In the genomic region with DNA sequence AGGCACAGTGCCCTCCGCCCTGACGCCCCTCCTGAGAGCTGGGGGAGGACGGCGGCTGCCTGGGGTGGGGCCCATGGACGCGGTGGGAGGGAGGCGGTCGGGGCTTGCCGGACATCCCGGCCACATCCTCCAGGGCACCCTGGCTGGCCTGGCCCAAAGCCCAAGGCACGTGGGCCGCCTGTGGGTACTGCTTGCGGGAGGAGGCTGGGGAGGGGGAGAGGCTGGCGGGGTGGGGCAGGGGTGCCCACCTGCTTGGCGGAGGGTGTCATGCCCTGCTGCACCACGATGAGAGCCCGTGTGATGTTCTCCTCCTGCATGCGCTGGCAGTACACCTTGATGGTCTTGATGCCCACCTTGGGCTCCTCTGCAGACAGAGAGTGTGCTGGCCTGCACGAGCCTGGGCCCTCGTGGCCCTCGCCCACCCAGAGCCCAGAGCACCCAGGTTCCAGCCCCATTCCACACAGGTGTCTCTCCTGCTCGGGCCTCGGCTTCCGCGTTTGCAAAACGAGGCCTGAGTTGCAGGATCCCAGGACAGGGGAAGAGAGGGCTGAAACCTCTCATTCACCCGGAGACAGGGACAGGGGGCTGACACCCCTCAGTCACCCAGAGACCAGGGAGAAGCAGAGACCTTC, we compare ENCODE assay signal across 2 cellular contexts.
TF ChIP-seq lines count a peak whose summit lies in the region.

No MANE protein-coding gene starts in this region.

TF ChIP-seq in HepG2, 621 proteins besides CTCF, POLR2A, EP300 and RAD21 (continues in another document):
- TF ChIP-seq ZNF260 (CRISPR knock-in tag; IDR thresholded peaks at IDR 0.05; ENCODE audit: borderline replicate concordance, low read depth) (no peak), JARID2 (CRISPR knock-in tag; IDR thresholded peaks at IDR 0.05; ENCODE audit: insufficient replicate concordance) (no peak), ZNF670 (CRISPR knock-in tag; IDR thresholded peaks at IDR 0.05; ENCODE audit: borderline replicate concordance) (no peak), SMYD3 (CRISPR knock-in tag; IDR thresholded peaks at IDR 0.05) (no peak), AGO2 (optimal IDR thresholded peaks at IDR 0.05; ENCODE audit: low read depth, low read length) (peak; percentile 30), RBFOX2 (IDR thresholded peaks at IDR 0.05; ENCODE audit: low read depth, low read length) (peak; percentile 56; the same call in 1 of the 2 replicates)
- TF ChIP-seq, protein P1, sequence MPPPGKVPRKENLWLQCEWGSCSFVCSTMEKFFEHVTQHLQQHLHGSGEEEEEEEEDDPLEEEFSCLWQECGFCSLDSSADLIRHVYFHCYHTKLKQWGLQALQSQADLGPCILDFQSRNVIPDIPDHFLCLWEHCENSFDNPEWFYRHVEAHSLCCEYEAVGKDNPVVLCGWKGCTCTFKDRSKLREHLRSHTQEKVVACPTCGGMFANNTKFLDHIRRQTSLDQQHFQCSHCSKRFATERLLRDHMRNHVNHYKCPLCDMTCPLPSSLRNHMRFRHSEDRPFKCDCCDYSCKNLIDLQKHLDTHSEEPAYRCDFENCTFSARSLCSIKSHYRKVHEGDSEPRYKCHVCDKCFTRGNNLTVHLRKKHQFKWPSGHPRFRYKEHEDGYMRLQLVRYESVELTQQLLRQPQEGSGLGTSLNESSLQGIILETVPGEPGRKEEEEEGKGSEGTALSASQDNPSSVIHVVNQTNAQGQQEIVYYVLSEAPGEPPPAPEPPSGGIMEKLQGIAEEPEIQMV (CRISPR knock-in tag; IDR thresholded peaks at IDR 0.05; ENCODE audit: low read depth) = no peak
- TF ChIP-seq, protein P2, sequence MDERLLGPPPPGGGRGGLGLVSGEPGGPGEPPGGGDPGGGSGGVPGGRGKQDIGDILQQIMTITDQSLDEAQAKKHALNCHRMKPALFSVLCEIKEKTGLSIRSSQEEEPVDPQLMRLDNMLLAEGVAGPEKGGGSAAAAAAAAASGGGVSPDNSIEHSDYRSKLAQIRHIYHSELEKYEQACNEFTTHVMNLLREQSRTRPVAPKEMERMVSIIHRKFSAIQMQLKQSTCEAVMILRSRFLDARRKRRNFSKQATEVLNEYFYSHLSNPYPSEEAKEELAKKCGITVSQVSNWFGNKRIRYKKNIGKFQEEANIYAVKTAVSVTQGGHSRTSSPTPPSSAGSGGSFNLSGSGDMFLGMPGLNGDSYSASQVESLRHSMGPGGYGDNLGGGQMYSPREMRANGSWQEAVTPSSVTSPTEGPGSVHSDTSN (CRISPR knock-in tag; IDR thresholded peaks at IDR 0.05) = no peak
- TF ChIP-seq, protein P3, sequence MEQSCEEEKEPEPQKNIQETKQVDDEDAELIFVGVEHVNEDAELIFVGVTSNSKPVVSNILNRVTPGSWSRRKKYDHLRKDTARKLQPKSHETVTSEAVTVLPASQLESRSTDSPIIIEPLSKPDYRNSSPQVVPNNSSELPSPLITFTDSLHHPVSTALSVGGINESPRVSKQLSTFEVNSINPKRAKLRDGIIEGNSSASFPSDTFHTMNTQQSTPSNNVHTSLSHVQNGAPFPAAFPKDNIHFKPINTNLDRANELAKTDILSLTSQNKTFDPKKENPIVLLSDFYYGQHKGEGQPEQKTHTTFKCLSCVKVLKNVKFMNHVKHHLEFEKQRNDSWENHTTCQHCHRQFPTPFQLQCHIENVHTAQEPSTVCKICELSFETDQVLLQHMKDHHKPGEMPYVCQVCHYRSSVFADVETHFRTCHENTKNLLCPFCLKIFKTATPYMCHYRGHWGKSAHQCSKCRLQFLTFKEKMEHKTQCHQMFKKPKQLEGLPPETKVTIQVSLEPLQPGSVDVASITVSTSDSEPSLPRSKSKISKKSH (CRISPR knock-in tag; IDR thresholded peaks at IDR 0.05; ENCODE audit: borderline replicate concordance) = no peak
- TF ChIP-seq, protein P4, sequence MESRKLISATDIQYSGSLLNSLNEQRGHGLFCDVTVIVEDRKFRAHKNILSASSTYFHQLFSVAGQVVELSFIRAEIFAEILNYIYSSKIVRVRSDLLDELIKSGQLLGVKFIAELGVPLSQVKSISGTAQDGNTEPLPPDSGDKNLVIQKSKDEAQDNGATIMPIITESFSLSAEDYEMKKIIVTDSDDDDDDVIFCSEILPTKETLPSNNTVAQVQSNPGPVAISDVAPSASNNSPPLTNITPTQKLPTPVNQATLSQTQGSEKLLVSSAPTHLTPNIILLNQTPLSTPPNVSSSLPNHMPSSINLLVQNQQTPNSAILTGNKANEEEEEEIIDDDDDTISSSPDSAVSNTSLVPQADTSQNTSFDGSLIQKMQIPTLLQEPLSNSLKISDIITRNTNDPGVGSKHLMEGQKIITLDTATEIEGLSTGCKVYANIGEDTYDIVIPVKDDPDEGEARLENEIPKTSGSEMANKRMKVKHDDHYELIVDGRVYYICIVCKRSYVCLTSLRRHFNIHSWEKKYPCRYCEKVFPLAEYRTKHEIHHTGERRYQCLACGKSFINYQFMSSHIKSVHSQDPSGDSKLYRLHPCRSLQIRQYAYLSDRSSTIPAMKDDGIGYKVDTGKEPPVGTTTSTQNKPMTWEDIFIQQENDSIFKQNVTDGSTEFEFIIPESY (CRISPR knock-in tag; IDR thresholded peaks at IDR 0.05) = no peak
- TF ChIP-seq, protein P5, sequence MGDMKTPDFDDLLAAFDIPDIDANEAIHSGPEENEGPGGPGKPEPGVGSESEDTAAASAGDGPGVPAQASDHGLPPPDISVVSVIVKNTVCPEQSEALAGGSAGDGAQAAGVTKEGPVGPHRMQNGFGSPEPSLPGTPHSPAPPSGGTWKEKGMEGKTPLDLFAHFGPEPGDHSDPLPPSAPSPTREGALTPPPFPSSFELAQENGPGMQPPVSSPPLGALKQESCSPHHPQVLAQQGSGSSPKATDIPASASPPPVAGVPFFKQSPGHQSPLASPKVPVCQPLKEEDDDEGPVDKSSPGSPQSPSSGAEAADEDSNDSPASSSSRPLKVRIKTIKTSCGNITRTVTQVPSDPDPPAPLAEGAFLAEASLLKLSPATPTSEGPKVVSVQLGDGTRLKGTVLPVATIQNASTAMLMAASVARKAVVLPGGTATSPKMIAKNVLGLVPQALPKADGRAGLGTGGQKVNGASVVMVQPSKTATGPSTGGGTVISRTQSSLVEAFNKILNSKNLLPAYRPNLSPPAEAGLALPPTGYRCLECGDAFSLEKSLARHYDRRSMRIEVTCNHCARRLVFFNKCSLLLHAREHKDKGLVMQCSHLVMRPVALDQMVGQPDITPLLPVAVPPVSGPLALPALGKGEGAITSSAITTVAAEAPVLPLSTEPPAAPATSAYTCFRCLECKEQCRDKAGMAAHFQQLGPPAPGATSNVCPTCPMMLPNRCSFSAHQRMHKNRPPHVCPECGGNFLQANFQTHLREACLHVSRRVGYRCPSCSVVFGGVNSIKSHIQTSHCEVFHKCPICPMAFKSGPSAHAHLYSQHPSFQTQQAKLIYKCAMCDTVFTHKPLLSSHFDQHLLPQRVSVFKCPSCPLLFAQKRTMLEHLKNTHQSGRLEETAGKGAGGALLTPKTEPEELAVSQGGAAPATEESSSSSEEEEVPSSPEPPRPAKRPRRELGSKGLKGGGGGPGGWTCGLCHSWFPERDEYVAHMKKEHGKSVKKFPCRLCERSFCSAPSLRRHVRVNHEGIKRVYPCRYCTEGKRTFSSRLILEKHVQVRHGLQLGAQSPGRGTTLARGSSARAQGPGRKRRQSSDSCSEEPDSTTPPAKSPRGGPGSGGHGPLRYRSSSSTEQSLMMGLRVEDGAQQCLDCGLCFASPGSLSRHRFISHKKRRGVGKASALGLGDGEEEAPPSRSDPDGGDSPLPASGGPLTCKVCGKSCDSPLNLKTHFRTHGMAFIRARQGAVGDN (CRISPR knock-in tag; IDR thresholded peaks at IDR 0.05) = peak; percentile 14; the same call in 1 of the 2 replicates

TF ChIP-seq in GM23338, 12 proteins besides CTCF, POLR2A, EP300 and RAD21:
- TF ChIP-seq, protein P6, sequence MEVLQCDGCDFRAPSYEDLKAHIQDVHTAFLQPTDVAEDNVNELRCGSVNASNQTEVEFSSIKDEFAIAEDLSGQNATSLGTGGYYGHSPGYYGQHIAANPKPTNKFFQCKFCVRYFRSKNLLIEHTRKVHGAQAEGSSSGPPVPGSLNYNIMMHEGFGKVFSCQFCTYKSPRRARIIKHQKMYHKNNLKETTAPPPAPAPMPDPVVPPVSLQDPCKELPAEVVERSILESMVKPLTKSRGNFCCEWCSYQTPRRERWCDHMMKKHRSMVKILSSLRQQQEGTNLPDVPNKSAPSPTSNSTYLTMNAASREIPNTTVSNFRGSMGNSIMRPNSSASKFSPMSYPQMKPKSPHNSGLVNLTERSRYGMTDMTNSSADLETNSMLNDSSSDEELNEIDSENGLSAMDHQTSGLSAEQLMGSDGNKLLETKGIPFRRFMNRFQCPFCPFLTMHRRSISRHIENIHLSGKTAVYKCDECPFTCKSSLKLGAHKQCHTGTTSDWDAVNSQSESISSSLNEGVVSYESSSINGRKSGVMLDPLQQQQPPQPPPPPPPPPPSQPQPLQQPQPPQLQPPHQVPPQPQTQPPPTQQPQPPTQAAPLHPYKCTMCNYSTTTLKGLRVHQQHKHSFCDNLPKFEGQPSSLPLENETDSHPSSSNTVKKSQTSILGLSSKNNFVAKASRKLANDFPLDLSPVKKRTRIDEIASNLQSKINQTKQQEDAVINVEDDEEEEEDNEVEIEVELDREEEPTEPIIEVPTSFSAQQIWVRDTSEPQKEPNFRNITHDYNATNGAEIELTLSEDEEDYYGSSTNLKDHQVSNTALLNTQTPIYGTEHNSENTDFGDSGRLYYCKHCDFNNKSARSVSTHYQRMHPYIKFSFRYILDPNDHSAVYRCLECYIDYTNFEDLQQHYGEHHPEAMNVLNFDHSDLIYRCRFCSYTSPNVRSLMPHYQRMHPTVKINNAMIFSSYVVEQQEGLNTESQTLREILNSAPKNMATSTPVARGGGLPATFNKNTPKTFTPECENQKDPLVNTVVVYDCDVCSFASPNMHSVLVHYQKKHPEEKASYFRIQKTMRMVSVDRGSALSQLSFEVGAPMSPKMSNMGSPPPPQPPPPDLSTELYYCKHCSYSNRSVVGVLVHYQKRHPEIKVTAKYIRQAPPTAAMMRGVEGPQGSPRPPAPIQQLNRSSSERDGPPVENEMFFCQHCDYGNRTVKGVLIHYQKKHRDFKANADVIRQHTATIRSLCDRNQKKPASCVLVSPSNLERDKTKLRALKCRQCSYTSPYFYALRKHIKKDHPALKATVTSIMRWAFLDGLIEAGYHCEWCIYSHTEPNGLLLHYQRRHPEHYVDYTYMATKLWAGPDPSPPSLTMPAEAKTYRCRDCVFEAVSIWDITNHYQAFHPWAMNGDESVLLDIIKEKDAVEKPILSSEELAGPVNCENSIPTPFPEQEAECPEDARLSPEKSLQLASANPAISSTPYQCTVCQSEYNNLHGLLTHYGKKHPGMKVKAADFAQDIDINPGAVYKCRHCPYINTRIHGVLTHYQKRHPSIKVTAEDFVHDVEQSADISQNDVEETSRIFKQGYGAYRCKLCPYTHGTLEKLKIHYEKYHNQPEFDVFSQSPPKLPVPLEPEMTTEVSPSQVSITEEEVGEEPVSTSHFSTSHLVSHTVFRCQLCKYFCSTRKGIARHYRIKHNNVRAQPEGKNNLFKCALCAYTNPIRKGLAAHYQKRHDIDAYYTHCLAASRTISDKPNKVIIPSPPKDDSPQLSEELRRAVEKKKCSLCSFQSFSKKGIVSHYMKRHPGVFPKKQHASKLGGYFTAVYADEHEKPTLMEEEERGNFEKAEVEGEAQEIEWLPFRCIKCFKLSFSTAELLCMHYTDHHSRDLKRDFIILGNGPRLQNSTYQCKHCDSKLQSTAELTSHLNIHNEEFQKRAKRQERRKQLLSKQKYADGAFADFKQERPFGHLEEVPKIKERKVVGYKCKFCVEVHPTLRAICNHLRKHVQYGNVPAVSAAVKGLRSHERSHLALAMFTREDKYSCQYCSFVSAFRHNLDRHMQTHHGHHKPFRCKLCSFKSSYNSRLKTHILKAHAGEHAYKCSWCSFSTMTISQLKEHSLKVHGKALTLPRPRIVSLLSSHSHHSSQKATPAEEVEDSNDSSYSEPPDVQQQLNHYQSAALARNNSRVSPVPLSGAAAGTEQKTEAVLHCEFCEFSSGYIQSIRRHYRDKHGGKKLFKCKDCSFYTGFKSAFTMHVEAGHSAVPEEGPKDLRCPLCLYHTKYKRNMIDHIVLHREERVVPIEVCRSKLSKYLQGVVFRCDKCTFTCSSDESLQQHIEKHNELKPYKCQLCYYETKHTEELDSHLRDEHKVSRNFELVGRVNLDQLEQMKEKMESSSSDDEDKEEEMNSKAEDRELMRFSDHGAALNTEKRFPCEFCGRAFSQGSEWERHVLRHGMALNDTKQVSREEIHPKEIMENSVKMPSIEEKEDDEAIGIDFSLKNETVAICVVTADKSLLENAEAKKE (CRISPR knock-in tag; IDR thresholded peaks at IDR 0.05) = no peak
- no peak for TF ChIP-seq NANOG (IDR thresholded peaks at IDR 0.05; ENCODE audit: borderline replicate concordance)
- TF ChIP-seq, protein P7, sequence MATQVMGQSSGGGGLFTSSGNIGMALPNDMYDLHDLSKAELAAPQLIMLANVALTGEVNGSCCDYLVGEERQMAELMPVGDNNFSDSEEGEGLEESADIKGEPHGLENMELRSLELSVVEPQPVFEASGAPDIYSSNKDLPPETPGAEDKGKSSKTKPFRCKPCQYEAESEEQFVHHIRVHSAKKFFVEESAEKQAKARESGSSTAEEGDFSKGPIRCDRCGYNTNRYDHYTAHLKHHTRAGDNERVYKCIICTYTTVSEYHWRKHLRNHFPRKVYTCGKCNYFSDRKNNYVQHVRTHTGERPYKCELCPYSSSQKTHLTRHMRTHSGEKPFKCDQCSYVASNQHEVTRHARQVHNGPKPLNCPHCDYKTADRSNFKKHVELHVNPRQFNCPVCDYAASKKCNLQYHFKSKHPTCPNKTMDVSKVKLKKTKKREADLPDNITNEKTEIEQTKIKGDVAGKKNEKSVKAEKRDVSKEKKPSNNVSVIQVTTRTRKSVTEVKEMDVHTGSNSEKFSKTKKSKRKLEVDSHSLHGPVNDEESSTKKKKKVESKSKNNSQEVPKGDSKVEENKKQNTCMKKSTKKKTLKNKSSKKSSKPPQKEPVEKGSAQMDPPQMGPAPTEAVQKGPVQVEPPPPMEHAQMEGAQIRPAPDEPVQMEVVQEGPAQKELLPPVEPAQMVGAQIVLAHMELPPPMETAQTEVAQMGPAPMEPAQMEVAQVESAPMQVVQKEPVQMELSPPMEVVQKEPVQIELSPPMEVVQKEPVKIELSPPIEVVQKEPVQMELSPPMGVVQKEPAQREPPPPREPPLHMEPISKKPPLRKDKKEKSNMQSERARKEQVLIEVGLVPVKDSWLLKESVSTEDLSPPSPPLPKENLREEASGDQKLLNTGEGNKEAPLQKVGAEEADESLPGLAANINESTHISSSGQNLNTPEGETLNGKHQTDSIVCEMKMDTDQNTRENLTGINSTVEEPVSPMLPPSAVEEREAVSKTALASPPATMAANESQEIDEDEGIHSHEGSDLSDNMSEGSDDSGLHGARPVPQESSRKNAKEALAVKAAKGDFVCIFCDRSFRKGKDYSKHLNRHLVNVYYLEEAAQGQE (IDR thresholded peaks at IDR 0.05; ENCODE audit: unreplicated experiment) = no peak
- TF ChIP-seq, protein P8, sequence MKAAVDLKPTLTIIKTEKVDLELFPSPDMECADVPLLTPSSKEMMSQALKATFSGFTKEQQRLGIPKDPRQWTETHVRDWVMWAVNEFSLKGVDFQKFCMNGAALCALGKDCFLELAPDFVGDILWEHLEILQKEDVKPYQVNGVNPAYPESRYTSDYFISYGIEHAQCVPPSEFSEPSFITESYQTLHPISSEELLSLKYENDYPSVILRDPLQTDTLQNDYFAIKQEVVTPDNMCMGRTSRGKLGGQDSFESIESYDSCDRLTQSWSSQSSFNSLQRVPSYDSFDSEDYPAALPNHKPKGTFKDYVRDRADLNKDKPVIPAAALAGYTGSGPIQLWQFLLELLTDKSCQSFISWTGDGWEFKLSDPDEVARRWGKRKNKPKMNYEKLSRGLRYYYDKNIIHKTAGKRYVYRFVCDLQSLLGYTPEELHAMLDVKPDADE (IDR thresholded peaks at IDR 0.05) = no peak
- no peak for TF ChIP-seq ZNF331 (CRISPR knock-in tag; IDR thresholded peaks at IDR 0.05; ENCODE audit: low read depth)
- no peak for TF ChIP-seq CREB1 (CRISPR knock-in tag; IDR thresholded peaks at IDR 0.05; ENCODE audit: low read depth)
- TF ChIP-seq ZNF114 (CRISPR knock-in tag; IDR thresholded peaks at IDR 0.05) = no peak
- no peak for TF ChIP-seq EZH2 (IDR thresholded peaks at IDR 0.05; ENCODE audit: low read depth, unreplicated experiment)
- no peak for TF ChIP-seq JUNB (IDR thresholded peaks at IDR 0.05; ENCODE audit: unreplicated experiment)
- TF ChIP-seq POLR2AphosphoS5 (IDR thresholded peaks at IDR 0.05; ENCODE audit: low read depth) = no peak
- no peak for TF ChIP-seq STAT1 (IDR thresholded peaks at IDR 0.05; ENCODE audit: unreplicated experiment)
- TF ChIP-seq EZH2phosphoT487 (IDR thresholded peaks at IDR 0.05; ENCODE audit: unreplicated experiment) = no peak
